In the genomic region with DNA sequence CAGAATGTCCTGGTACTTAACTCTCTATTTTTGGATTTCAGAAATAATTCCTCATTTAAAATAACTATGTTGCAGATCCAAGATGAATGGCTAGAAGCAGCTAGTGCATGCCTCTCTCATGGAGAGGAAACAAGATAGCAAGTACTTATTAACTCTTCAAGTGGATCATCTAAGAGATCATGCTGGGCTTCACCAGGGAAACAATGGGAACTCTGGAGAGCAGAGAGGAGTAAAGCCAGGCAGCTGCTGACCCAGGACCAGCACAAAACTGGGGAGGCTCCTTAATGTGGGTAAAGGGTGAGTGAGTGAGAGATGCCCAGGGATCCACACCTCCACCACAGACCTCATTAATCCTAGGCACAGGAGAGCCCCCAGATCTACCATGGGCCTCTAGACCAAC, we compare ENCODE assay signal across 27 cellular contexts.
"Had no signal": no experiment of that assay in that cellular context is flagged by ENCODE, and none has a peak within 500 bp of the region (broad histone marks: within the 10 kb centered on the region; RNA-seq: fewer than 3 reads in every experiment).

No MANE protein-coding gene starts in this region.

- H3K27ac Mint-ChIP-seq: activated CD4-positive, alpha-beta memory T cell treated with anti-CD3 and anti-CD28 coated beads, Interleukin-2, amount 10 ng/mL, durations not matched to agents 7 days and 5 days; activated CD4-positive, alpha-beta T cell treated with anti-CD3 and anti-CD28 coated beads, Interleukin-2, amount 10 ng/mL, durations not matched to agents 24 days and 14 days; activated CD8-positive, alpha-beta memory T cell treated with anti-CD3 and anti-CD28 coated beads, Interleukin-2, amount 10 ng/mL, durations not matched to agents 7 days and 5 days; activated naive CD4-positive, alpha-beta T cell treated with anti-CD3 and anti-CD28 coated beads, Interleukin-2, amount 50 U/mL, for 24 hours; dendritic cell treated with granulocyte-macrophage colony-stimulating factor and Interleukin-4, amounts not matched to agents 40 ng/mL and 50 ng/mL, for 4 days; stimulated activated effector memory CD8-positive, alpha-beta T cell treated with anti-CD3 and anti-CD28 coated beads, Interleukin-12 subunit alpha, Interleukin-12 subunit beta, amount 100 ng/mL, for 72 hours had no signal

- H3K4me3 ChIP-seq: ascending aorta, heart right ventricle, lower lobe of right lung, right lobe of liver, stomach, suprapubic skin, tibial nerve had no signal

- H3K36me3 ChIP-seq: ascending aorta, brain microvascular endothelial cell, heart right ventricle, lower lobe of right lung, right lobe of liver, stomach, suprapubic skin, tibial nerve had no signal

- H3K4me3 Mint-ChIP-seq: activated CD4-positive, alpha-beta memory T cell treated with anti-CD3 and anti-CD28 coated beads, Interleukin-2, amount 10 ng/mL, durations not matched to agents 7 days and 5 days; activated CD4-positive, alpha-beta T cell treated with anti-CD3 and anti-CD28 coated beads, Interleukin-2, amount 10 ng/mL, durations not matched to agents 24 days and 14 days; activated CD8-positive, alpha-beta memory T cell treated with anti-CD3 and anti-CD28 coated beads, Interleukin-2, amount 10 ng/mL, durations not matched to agents 7 days and 5 days; activated naive CD4-positive, alpha-beta T cell treated with anti-CD3 and anti-CD28 coated beads, Interleukin-2, amount 50 U/mL, for 24 hours; dendritic cell treated with granulocyte-macrophage colony-stimulating factor and Interleukin-4, amounts not matched to agents 40 ng/mL and 50 ng/mL, for 4 days; naive thymus-derived CD4-positive, alpha-beta T cell; neural crest cell; stimulated activated effector memory CD8-positive, alpha-beta T cell treated with anti-CD3 and anti-CD28 coated beads, Interleukin-12 subunit alpha, Interleukin-12 subunit beta, amount 100 ng/mL, for 72 hours had no signal

- DNase-seq: activated CD4-positive, alpha-beta memory T cell treated with anti-CD3 and anti-CD28 coated beads, Interleukin-2, amount 10 ng/mL, durations not matched to agents 7 days and 5 days; activated CD4-positive, alpha-beta T cell treated with anti-CD3 and anti-CD28 coated beads, Interleukin-2, amount 10 ng/mL, durations not matched to agents 24 days and 14 days; activated CD8-positive, alpha-beta memory T cell treated with anti-CD3 and anti-CD28 coated beads, Interleukin-2, amount 10 ng/mL, durations not matched to agents 7 days and 5 days; activated gamma-delta T cell; activated T-cell treated with anti-CD3 and anti-CD28 coated beads for 4 hours; brain microvascular endothelial cell; caudate nucleus; effector CD4-positive, alpha-beta T cell; erythroblast; foreskin fibroblast; heart right ventricle; lower lobe of right lung; naive thymus-derived CD4-positive, alpha-beta T cell; posterior cingulate gyrus; right lobe of liver; small intestine; stimulated activated CD4-positive, alpha-beta T cell treated with anti-CD3 and anti-CD28 coated beads, Interleukin-2, amount 100 ng/mL, for 24 hours; stomach had no signal

- H3K9me3 Mint-ChIP-seq: activated CD4-positive, alpha-beta memory T cell treated with anti-CD3 and anti-CD28 coated beads, Interleukin-2, amount 10 ng/mL, durations not matched to agents 7 days and 5 days; activated CD4-positive, alpha-beta T cell treated with anti-CD3 and anti-CD28 coated beads, Interleukin-2, amount 10 ng/mL, durations not matched to agents 24 days and 14 days; activated naive CD4-positive, alpha-beta T cell treated with anti-CD3 and anti-CD28 coated beads, Interleukin-2, amount 50 U/mL, for 24 hours; neural crest cell; stimulated activated effector memory CD8-positive, alpha-beta T cell treated with anti-CD3 and anti-CD28 coated beads, Interleukin-12 subunit alpha, Interleukin-12 subunit beta, amount 100 ng/mL, for 72 hours had no signal

- H3K4me1 ChIP-seq: ascending aorta, heart right ventricle, lower lobe of right lung, right lobe of liver, stomach, suprapubic skin, tibial nerve had no signal

- H3K27me3 ChIP-seq: ascending aorta, brain microvascular endothelial cell, right lobe of liver, stomach, suprapubic skin, tibial nerve had no signal

- H3K36me3 Mint-ChIP-seq: naive thymus-derived CD4-positive, alpha-beta T cell; stimulated activated effector memory CD8-positive, alpha-beta T cell treated with anti-CD3 and anti-CD28 coated beads, Interleukin-12 subunit alpha, Interleukin-12 subunit beta, amount 100 ng/mL, for 72 hours had no signal

- H3K4me1 Mint-ChIP-seq: activated CD4-positive, alpha-beta memory T cell treated with anti-CD3 and anti-CD28 coated beads, Interleukin-2, amount 10 ng/mL, durations not matched to agents 7 days and 5 days; activated CD4-positive, alpha-beta T cell treated with anti-CD3 and anti-CD28 coated beads, Interleukin-2, amount 10 ng/mL, durations not matched to agents 24 days and 14 days; activated CD8-positive, alpha-beta memory T cell treated with anti-CD3 and anti-CD28 coated beads, Interleukin-2, amount 10 ng/mL, durations not matched to agents 7 days and 5 days; neural crest cell; stimulated activated effector memory CD8-positive, alpha-beta T cell treated with anti-CD3 and anti-CD28 coated beads, Interleukin-12 subunit alpha, Interleukin-12 subunit beta, amount 100 ng/mL, for 72 hours had no signal

- ATAC-seq: activated CD4-positive, CD25-positive, alpha-beta regulatory T cell treated with anti-CD3 and anti-CD28 coated beads, Interleukin-2, amount 50 U/mL, for 24 hours; activated CD8-positive, alpha-beta memory T cell treated with anti-CD3 and anti-CD28 coated beads, Interleukin-2, amount 10 ng/mL, durations not matched to agents 7 days and 5 days; heart right ventricle; left lobe of liver; naive thymus-derived CD4-positive, alpha-beta T cell had no signal

- H3K9me3 ChIP-seq: ascending aorta, heart right ventricle, lower lobe of right lung, right lobe of liver, stomach, suprapubic skin, tibial nerve had no signal

- H3K27ac ChIP-seq: ascending aorta, brain microvascular endothelial cell, heart right ventricle, lower lobe of right lung, right lobe of liver, stomach, suprapubic skin, tibial nerve had no signal

- H3K27me3 Mint-ChIP-seq: activated CD4-positive, alpha-beta memory T cell treated with anti-CD3 and anti-CD28 coated beads, Interleukin-2, amount 10 ng/mL, durations not matched to agents 7 days and 5 days; activated CD4-positive, alpha-beta T cell treated with anti-CD3 and anti-CD28 coated beads, Interleukin-2, amount 10 ng/mL, durations not matched to agents 24 days and 14 days; activated CD8-positive, alpha-beta memory T cell treated with anti-CD3 and anti-CD28 coated beads, Interleukin-2, amount 10 ng/mL, durations not matched to agents 7 days and 5 days; activated naive CD4-positive, alpha-beta T cell treated with anti-CD3 and anti-CD28 coated beads, Interleukin-2, amount 50 U/mL, for 24 hours; dendritic cell treated with granulocyte-macrophage colony-stimulating factor and Interleukin-4, amounts not matched to agents 40 ng/mL and 50 ng/mL, for 4 days; naive thymus-derived CD4-positive, alpha-beta T cell had no signal
